17 cellular contexts compared by ENCODE assay signal in the genomic region with DNA sequence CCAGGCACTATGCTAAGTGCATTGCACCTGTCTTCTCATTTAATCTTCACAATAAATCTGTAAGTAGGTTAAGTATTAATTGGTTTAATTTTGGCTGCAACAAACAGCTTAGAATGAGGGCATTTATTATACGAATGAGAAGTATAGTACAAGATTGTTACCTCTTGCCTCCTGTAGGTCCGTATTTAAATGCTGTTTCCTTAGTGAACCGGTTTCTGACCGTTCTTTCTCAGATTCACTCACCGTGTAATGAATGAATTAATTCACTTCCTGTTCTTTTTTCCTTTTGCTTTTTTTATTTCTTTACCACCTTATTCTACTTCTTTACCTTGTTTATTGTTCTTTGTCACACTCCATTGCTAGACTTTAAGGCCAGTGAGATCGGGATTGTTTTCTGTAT.
DNase-seq lines count a peak whose midpoint lies in the region; ATAC-seq and TF ChIP-seq lines count a peak whose summit lies in the region.
"Had no signal": no experiment of that assay in that cellular context is flagged by ENCODE, and none has a peak within 500 bp of the region (broad histone marks: within the 10 kb centered on the region; RNA-seq: fewer than 3 reads in every experiment).

No MANE protein-coding gene starts in this region.

- intact Hi-C loops in activated CD4-positive, alpha-beta T cell treated with anti-CD3 and anti-CD28 coated beads, Interleukin-2, amount 10 ng/mL, durations not matched to agents 24 days and 14 days (cut with micrococcal nuclease) = loop anchor here (5.0 kb wide), 2 partner anchors 260 to 275 kb away; a partner anchor contains a TSS
- intact Hi-C loops in activated T-helper 2 cell treated with anti-CD3 and anti-CD28 coated beads, Interferon-gamma antibody, Interleukin-2, Interleukin-4, amounts not matched to agents 10 μg/mL and 5 μg/mL and 100 μg/mL, durations not matched to agents 14 hours and 24 hours and 36 hours (cut with micrococcal nuclease) = loop anchor here (5.0 kb wide), 2 partner anchors 260 to 275 kb away; a partner anchor contains a TSS

- no peaks in the 10 kb centered on the region for H3K9me3 ChIP-seq in GM23248 (ENCODE audit: low read depth)
- H3K9me3 ChIP-seq in skeletal muscle tissue (ENCODE audit: control insufficient read depth in 3 of 3, low read length in 3 of 3) = no peaks in the 10 kb centered on the region
- H3K9me3 ChIP-seq: ascending aorta, right atrium auricular region, suprapubic skin had no signal

- no peaks in the 10 kb centered on the region for H3K9me2 ChIP-seq in GM23248 (ENCODE audit: insufficient read depth)
- H3K9me2 ChIP-seq in GM23338 (ENCODE audit: insufficient read depth) = no peaks in the 10 kb centered on the region

- H3K27ac Mint-ChIP-seq in activated CD4-positive, alpha-beta T cell treated with anti-CD3 and anti-CD28 coated beads, Interleukin-2, amount 10 ng/mL, durations not matched to agents 24 days and 14 days = peak overlapping the region; percentile 3
- H3K27ac Mint-ChIP-seq in activated T-helper 2 cell treated with anti-CD3 and anti-CD28 coated beads, Interferon-gamma antibody, Interleukin-2, Interleukin-4, amounts not matched to agents 10 μg/mL and 5 μg/mL and 100 μg/mL, durations not matched to agents 14 hours and 24 hours and 36 hours = peak overlapping the region; percentile 73
- H3K27ac Mint-ChIP-seq in GM23338 = no peak overlapping the region

- no peaks in the 10 kb centered on the region for H3K36me3 Mint-ChIP-seq in activated CD4-positive, alpha-beta T cell treated with anti-CD3 and anti-CD28 coated beads, Interleukin-2, amount 10 ng/mL, durations not matched to agents 24 days and 14 days (ENCODE audit: low read depth)
- no peaks in the 10 kb centered on the region for H3K36me3 Mint-ChIP-seq in activated T-helper 2 cell treated with anti-CD3 and anti-CD28 coated beads, Interferon-gamma antibody, Interleukin-2, Interleukin-4, amounts not matched to agents 10 μg/mL and 5 μg/mL and 100 μg/mL, durations not matched to agents 14 hours and 24 hours and 36 hours (ENCODE audit: low read depth)
- no peaks in the 10 kb centered on the region for H3K36me3 Mint-ChIP-seq in GM23338 (ENCODE audit: low read depth)

- H4K20me1 ChIP-seq in GM23248 (ENCODE audit: insufficient read depth) (no peaks in the 10 kb centered on the region), GM23338 (replicated peaks; ENCODE audit: insufficient read depth) (0 out of 2 replicates have a peak, but pooled peaks cover 5% of the 10 kb centered on the region)

- H3K27me3 Mint-ChIP-seq in activated CD4-positive, alpha-beta T cell treated with anti-CD3 and anti-CD28 coated beads, Interleukin-2, amount 10 ng/mL, durations not matched to agents 24 days and 14 days = peaks cover 1% of the 10 kb centered on the region
- no peaks in the 10 kb centered on the region for H3K27me3 Mint-ChIP-seq in activated T-helper 2 cell treated with anti-CD3 and anti-CD28 coated beads, Interferon-gamma antibody, Interleukin-2, Interleukin-4, amounts not matched to agents 10 μg/mL and 5 μg/mL and 100 μg/mL, durations not matched to agents 14 hours and 24 hours and 36 hours (ENCODE audit: low read depth)
- H3K27me3 Mint-ChIP-seq in GM23338 (ENCODE audit: insufficient read depth, low read depth, poor library complexity) = no peaks in the 10 kb centered on the region

- H3K4me3 ChIP-seq in GM23248 (peak overlapping the region; percentile 63; the same call in 1 of the 2 replicates), skeletal muscle tissue (ENCODE audit: low read length in 3 of 3) (no peak overlapping the region), GM23338 (no peak overlapping the region)
- H3K4me3 ChIP-seq: ascending aorta, right atrium auricular region, suprapubic skin had no signal

- H3K4me1 Mint-ChIP-seq in activated CD4-positive, alpha-beta T cell treated with anti-CD3 and anti-CD28 coated beads, Interleukin-2, amount 10 ng/mL, durations not matched to agents 24 days and 14 days = peaks cover 22% of the 10 kb centered on the region
- peaks cover 31% of the 10 kb centered on the region for H3K4me1 Mint-ChIP-seq in activated T-helper 2 cell treated with anti-CD3 and anti-CD28 coated beads, Interferon-gamma antibody, Interleukin-2, Interleukin-4, amounts not matched to agents 10 μg/mL and 5 μg/mL and 100 μg/mL, durations not matched to agents 14 hours and 24 hours and 36 hours (ENCODE audit: low read depth)
- H3K4me1 Mint-ChIP-seq in GM23338 = no peaks in the 10 kb centered on the region

- H3K4me2 ChIP-seq in GM23248 (ENCODE audit: unreplicated experiment) (peak overlapping the region; percentile 83), GM23338 (no peak overlapping the region)

- H3K79me2 ChIP-seq in GM23248 (ENCODE audit: insufficient read depth) (no peaks in the 10 kb centered on the region), GM23338 (replicated peaks; ENCODE audit: insufficient read depth) (no peaks in the 10 kb centered on the region)

- whole genome bisulfite sequencing in GM23248 (ENCODE audit: low coverage in 1 of 2, low lambda C conversion rate in 2 of 2, missing lambda C conversion rate in 2 of 2), 2 experiments = 86 to 89% methylated on average over 6 of the region's 6 CpGs

- H2AFZ ChIP-seq in GM23248 (no peak overlapping the region), GM23338 (no peak overlapping the region)

- H3K27ac ChIP-seq in GM23248 = peak overlapping the region; percentile 88
- H3K27ac ChIP-seq in skeletal muscle tissue (ENCODE audit: low read depth, low read length) = peak overlapping the region; percentile 14
- H3K27ac ChIP-seq in GM23338 (ENCODE audit: low read depth) = no peak overlapping the region
- H3K27ac ChIP-seq: suprapubic skin had no signal

- H3K4me1 ChIP-seq in GM23248 (ENCODE audit: insufficient read depth) (peaks cover 33% of the 10 kb centered on the region), skeletal muscle tissue (ENCODE audit: control insufficient read depth in 3 of 3, insufficient read depth in 3 of 3, low read length in 3 of 3) (peaks cover 5 to 11% (median 8%) of the 10 kb centered on the region in 3 donors), GM23338 (ENCODE audit: insufficient read depth) (no peaks in the 10 kb centered on the region)

- in situ Hi-C loops in GM23248 (cut with MboI) = no loop called here

- no peak overlapping the region for H3K4me3 Mint-ChIP-seq in activated CD4-positive, alpha-beta T cell treated with anti-CD3 and anti-CD28 coated beads, Interleukin-2, amount 10 ng/mL, durations not matched to agents 24 days and 14 days
- H3K4me3 Mint-ChIP-seq in activated T-helper 2 cell treated with anti-CD3 and anti-CD28 coated beads, Interferon-gamma antibody, Interleukin-2, Interleukin-4, amounts not matched to agents 10 μg/mL and 5 μg/mL and 100 μg/mL, durations not matched to agents 14 hours and 24 hours and 36 hours (ENCODE audit: low read depth) = peak overlapping the region; percentile 34
- no peak overlapping the region for H3K4me3 Mint-ChIP-seq in GM23338

- peak; percentile 28 for DNase-seq in activated CD4-positive, alpha-beta T cell treated with anti-CD3 and anti-CD28 coated beads, Interleukin-2, amount 10 ng/mL, durations not matched to agents 24 days and 14 days
- DNase-seq in activated CD4-positive, alpha-beta T cell treated with anti-CD3 and anti-CD28 coated beads, Interleukin-2, amount 50 U/mL, for 4 hours = no peak
- DNase-seq in GM23248 (no peak), NCI-H146 treated with DMSO at 0.1 percent for 48 hours (lab: John Stamatoyannopoulos, UW; ENCODE audit: unreplicated experiment) (no peak), GM23338 (ENCODE audit: low spot score) (no peak), HT-29 (ENCODE audit: low spot score) (no peak)
- DNase-seq in activated T-helper 2 cell treated with anti-CD3 and anti-CD28 coated beads, Interferon-gamma antibody, Interleukin-2, Interleukin-4, amounts not matched to agents 10 μg/mL and 5 μg/mL and 100 μg/mL, durations not matched to agents 14 hours and 24 hours and 36 hours (ENCODE audit: low spot score) = no peak
- DNase-seq: activated gamma-delta T cell treated with Interleukin-2 at 50 U/mL for 16 hours; mammary epithelial cell; NCI-H1694; NCI-H510A treated with DMSO at 0.1 percent for 48 hours; PC-3; stimulated activated CD4-positive, alpha-beta T cell treated with anti-CD3 and anti-CD28 coated beads, Interleukin-1b, Interleukin-23, amount 100 ng/mL, for 48 hours had no signal

- TF ChIP-seq CTCF in GM23338 (conservative IDR thresholded peaks at IDR 0.05; ENCODE audit: low read depth in 2 of 2) = no peak

- H3K9ac ChIP-seq in GM23248 (peak overlapping the region; percentile 68; the same call in 1 of the 2 replicates), skeletal muscle tissue (ENCODE audit: low read depth in 1 of 3, low read length in 3 of 3) (no peak overlapping the region)

- H3F3A ChIP-seq in GM23248 (ENCODE audit: insufficient read depth) (peaks cover 50% of the 10 kb centered on the region), GM23338 (replicated peaks; ENCODE audit: low read depth) (no peaks in the 10 kb centered on the region)

- no peaks in the 10 kb centered on the region for H3K36me3 ChIP-seq in GM23248 (ENCODE audit: low read depth)
- no peaks in the 10 kb centered on the region for H3K36me3 ChIP-seq in skeletal muscle tissue (ENCODE audit: control insufficient read depth in 3 of 3, insufficient read depth in 3 of 3, low read length in 3 of 3)
- no peaks in the 10 kb centered on the region; the same call in 1 of the 2 replicates for H3K36me3 ChIP-seq in GM23338 (ENCODE audit: insufficient read depth)
- H3K36me3 ChIP-seq: suprapubic skin had no signal

- H3K9me3 Mint-ChIP-seq in activated CD4-positive, alpha-beta T cell treated with anti-CD3 and anti-CD28 coated beads, Interleukin-2, amount 10 ng/mL, durations not matched to agents 24 days and 14 days = no peaks in the 10 kb centered on the region
- no peaks in the 10 kb centered on the region for H3K9me3 Mint-ChIP-seq in activated T-helper 2 cell treated with anti-CD3 and anti-CD28 coated beads, Interferon-gamma antibody, Interleukin-2, Interleukin-4, amounts not matched to agents 10 μg/mL and 5 μg/mL and 100 μg/mL, durations not matched to agents 14 hours and 24 hours and 36 hours
- H3K9me3 Mint-ChIP-seq in GM23338 = no peaks in the 10 kb centered on the region

- no peak for ATAC-seq in GM23338
- ATAC-seq: PC-3 had no signal

- no peaks in the 10 kb centered on the region for H3K27me3 ChIP-seq in GM23248 (replicated peaks; ENCODE audit: insufficient read depth)
- H3K27me3 ChIP-seq in skeletal muscle tissue (ENCODE audit: control insufficient read depth in 3 of 3, insufficient read depth in 3 of 3, low read length in 3 of 3) = no peaks in the 10 kb centered on the region
- H3K27me3 ChIP-seq in GM23338 (ENCODE audit: insufficient read depth) = no peaks in the 10 kb centered on the region
- H3K27me3 ChIP-seq: ascending aorta, right atrium auricular region, suprapubic skin had no signal

TF ChIP-seq in GM23338, 12 proteins besides CTCF, POLR2A, EP300 and RAD21 (continues in another document):
- no peak for TF ChIP-seq POLR2AphosphoS5 (IDR thresholded peaks at IDR 0.05; ENCODE audit: low read depth)
- no peak for TF ChIP-seq JUNB (IDR thresholded peaks at IDR 0.05; ENCODE audit: unreplicated experiment)
